8 cellular contexts compared by ENCODE assay signal in the genomic region with DNA sequence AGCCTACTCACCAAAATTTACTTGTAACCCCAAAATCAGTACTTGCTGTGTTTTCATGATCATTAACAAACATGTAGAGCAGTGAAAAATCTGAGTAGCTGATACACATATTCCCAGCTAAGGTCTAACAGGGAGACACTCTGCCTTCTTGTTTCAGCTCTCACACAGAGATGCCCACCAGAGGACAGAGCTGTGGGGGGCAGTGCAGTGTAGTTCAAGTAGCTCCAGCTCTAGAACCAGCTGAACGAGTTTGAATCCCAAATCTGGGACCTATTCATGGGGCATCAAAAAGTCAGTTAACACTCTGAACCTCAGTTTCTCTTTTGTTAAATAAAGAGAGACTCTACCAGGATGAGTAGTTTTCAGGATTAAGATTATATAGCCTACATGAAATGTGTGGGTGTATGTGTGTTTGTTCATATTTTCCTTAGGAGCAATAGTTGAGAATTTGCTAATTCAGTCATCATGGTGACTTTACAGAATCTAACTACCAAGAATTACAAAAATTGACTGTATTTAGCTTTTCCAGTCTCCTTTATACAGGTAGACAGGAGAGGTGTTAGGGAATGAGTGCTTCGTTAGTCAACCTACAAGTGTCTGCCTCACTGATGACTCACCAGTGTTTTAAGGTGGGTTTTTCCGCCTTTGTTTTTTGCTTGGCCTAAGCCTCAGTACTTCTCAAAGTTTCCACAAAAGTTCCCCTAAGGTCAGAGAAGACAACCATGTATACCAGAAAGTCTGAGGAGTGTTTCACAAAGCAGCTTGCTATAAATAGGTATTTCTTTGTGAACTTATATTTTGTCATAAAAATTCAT.
DNase-seq lines count a peak whose midpoint lies in the region; ATAC-seq and TF ChIP-seq lines count a peak whose summit lies in the region.

No MANE protein-coding gene starts in this region.

- no peak overlapping the region for H3K4me2 ChIP-seq in mammary epithelial cell (ENCODE audit: insufficient read depth, low read depth, low read length)

- TF ChIP-seq EP300 in sigmoid colon (IDR thresholded peaks at IDR 0.05), result no peak

- POLR2A ChIA-PET in GM10248 (lab: Yijun Ruan, JAX), result no interaction called here

- no TSS peak for BruUV-seq in mammary epithelial cell (replicated peaks; lab: Mats Ljungman, UMichigan)

- no peak overlapping the region for H3K9ac ChIP-seq in mammary epithelial cell (ENCODE audit: insufficient read depth, low read length)

- H3K4me1 ChIP-seq in mammary epithelial cell (ENCODE audit: insufficient read depth, low read length) (peaks cover 8% of the 10 kb centered on the region), sigmoid colon (no peaks in the 10 kb centered on the region)

- CTCF ChIA-PET in GM10248 (lab: Yijun Ruan, JAX) (no interaction called here), mammary epithelial cell (lab: Charles Lee; ENCODE audit: low non-redundant PET) (interaction anchor here (0.7 kb wide), 1 partner anchor 415 kb away, joined by 4 read pairs; no protein-coding TSS in a partner anchor)

- peaks cover 5% of the 10 kb centered on the region; the same call in 1 of the 2 replicates for H3K4me1 Mint-ChIP-seq in HFFc6 (ENCODE audit: low read depth)

- H3K4me3 Mint-ChIP-seq in HFFc6, result no peak overlapping the region

- no peaks in the 10 kb centered on the region for H3K36me3 Mint-ChIP-seq in HFFc6 (ENCODE audit: low read depth)

- dilution Hi-C loops in mammary epithelial cell (cut with HindIII; ENCODE audit: low sequenced_read_pairs), result no loop called here

- H3K9me3 ChIP-seq in mammary epithelial cell (replicated peaks; ENCODE audit: insufficient read depth, low read length) (no peaks in the 10 kb centered on the region), sigmoid colon (no peaks in the 10 kb centered on the region)

- TF ChIP-seq POLR2A in sigmoid colon (IDR thresholded peaks at IDR 0.05), result no peak

- no peaks in the 10 kb centered on the region for H3K79me2 ChIP-seq in mammary epithelial cell (ENCODE audit: insufficient read depth, low read length)

- no peaks in the 10 kb centered on the region for H4K20me1 ChIP-seq in mammary epithelial cell (ENCODE audit: insufficient read depth, low read length)

- peak; percentile 22 for DNase-seq in GM10248 (ENCODE audit: extremely low spot score)
- DNase-seq in mammary epithelial cell, result peak; percentile 89
- DNase-seq in inferior parietal cortex (ENCODE audit: extremely low spot score), result no peak
- DNase-seq in sigmoid colon, result no peak
- DNase-seq in hypothalamus (lab: John Stamatoyannopoulos, UW), result no peak
- no peak for DNase-seq in HFFc6

- no peak for TF ChIP-seq CTCF in GM10248 (IDR thresholded peaks at IDR 0.05; ENCODE audit: control extremely low read depth, extremely low read depth, low read depth, missing control alignments)
- no peak for TF ChIP-seq CTCF in mammary epithelial cell (conservative IDR thresholded peaks at IDR 0.05 in 1 of 2, IDR thresholded peaks at IDR 0.05 in 1 of 2; ENCODE audit: extremely low read depth in 1 of 2, insufficient read depth in 1 of 2, low read depth in 1 of 2, low read length in 2 of 2)
- no peak for TF ChIP-seq CTCF in sigmoid colon (IDR thresholded peaks at IDR 0.05)
- no peak for TF ChIP-seq CTCF in HFFc6 (IDR thresholded peaks at IDR 0.05)

- in situ Hi-C loops in mammary epithelial cell (cut with MboI; ENCODE audit: low sequenced_read_pairs in 2 of 2), result no loop called here

- 9% methylated on average over 3 of the region's 3 CpGs for WGBS in mammary epithelial cell (ENCODE audit: low coverage, missing lambda C conversion rate)
- 88% methylated on average over 3 of the region's 3 CpGs for WGBS in sigmoid colon, 2 donors

- H3K27ac ChIP-seq in mammary epithelial cell (ENCODE audit: insufficient read depth, low read depth, low read length) (no peak overlapping the region), sigmoid colon (no peak overlapping the region)

- H3K27me3 ChIP-seq in mammary epithelial cell (ENCODE audit: insufficient read depth, low read length) (no peaks in the 10 kb centered on the region), sigmoid colon (no peaks in the 10 kb centered on the region)

- no peak overlapping the region for H2AFZ ChIP-seq in mammary epithelial cell (ENCODE audit: low read depth, low read length)

- H3K36me3 ChIP-seq in mammary epithelial cell (ENCODE audit: insufficient read depth, low read length), result no peaks in the 10 kb centered on the region
- no peaks in the 10 kb centered on the region for H3K36me3 ChIP-seq in sigmoid colon

- no peak overlapping the region for H3K27ac Mint-ChIP-seq in HFFc6

- H3K9me3 Mint-ChIP-seq in HFFc6, result no peaks in the 10 kb centered on the region

- no peak overlapping the region for H3K4me3 ChIP-seq in mammary epithelial cell (replicated peaks in 1 of 3; ENCODE audit: insufficient read depth in 1 of 3, low read depth in 2 of 3, low read length in 3 of 3)
- no peak overlapping the region for H3K4me3 ChIP-seq in sigmoid colon

- intact Hi-C loops in mammary epithelial cell (cut with micrococcal nuclease) (no loop called here), sigmoid colon (cut with DNase I) (no loop called here)

- H3K27me3 Mint-ChIP-seq in HFFc6 (ENCODE audit: insufficient read depth), result no peaks in the 10 kb centered on the region; the same call in 1 of the 2 replicates

- ATAC-seq in GM21360 (IDR thresholded peaks at IDR 0.05; ENCODE audit: unreplicated experiment), result peak; percentile 87
- peak; percentile 79 for ATAC-seq in HG03457 (IDR thresholded peaks at IDR 0.05; ENCODE audit: unreplicated experiment)

Comparison
In these comparisons a context has a peak if more than half of its experiments do, and no peak if none do; other contexts are left out.
1. DNase-seq: peak in GM10248 (single experiment) and mammary epithelial cell (single experiment); none in inferior parietal cortex (single experiment), sigmoid colon (single experiment), hypothalamus (0 of 51) and HFFc6 (single experiment).